Comparison of ENCODE assay signal across 27 cellular contexts in genomic region chr20:54095824-54096223, GRCh38. TPM values are rescaled to one million over a fixed set of nuclear protein-coding genes. Genes with fewer than 3 reads are reported as not detected.
DNase-seq lines count a peak whose midpoint lies in the region; ATAC-seq, FAIRE-seq and TF ChIP-seq lines count a peak whose summit lies in the region.
"Had no signal": no experiment of that assay in that cellular context is flagged by ENCODE, and none has a peak within 500 bp of the region (broad histone marks: within the 10 kb centered on the region; RNA-seq: fewer than 3 reads in every experiment).

No MANE protein-coding gene starts in this region.

- BruUV-seq in HepG2 (replicated peaks; lab: Mats Ljungman, UMichigan), result no TSS peak
- BruUV-seq in K562 (replicated peaks; lab: Mats Ljungman, UMichigan), result no TSS peak

- WGBS in HepG2 (ENCODE audit: low lambda C conversion rate), result 39% methylated on average over 1 of the region's 1 CpG
- WGBS in right lobe of liver (ENCODE audit: insufficient coverage, low coverage, low lambda C conversion rate, missing lambda C conversion rate), result 50% methylated on average over 1 of the region's 1 CpG
- 0% methylated on average over 1 of the region's 1 CpG for WGBS in K562 (ENCODE audit: insufficient coverage, low coverage, missing lambda C conversion rate)

- CTCF ChIA-PET in HepG2 (lab: Yijun Ruan, JAX; ENCODE audit: low intra/inter-chr PET ratio, low total read pairs) (interaction anchor here (0.7 to 7.4 kb wide), 4 partner anchors 12 to 551 kb away, joined by 3 to 358 read pairs (median 3); no protein-coding TSS in a partner anchor), HEK293 (lab: Yijun Ruan, JAX) (interaction anchor here (0.6 to 15.5 kb wide), 8 partner anchors 10 to 552 kb away, joined by 3 to 361 read pairs (median 6); partner anchors contain the start of gene PFDN4), K562 (lab: Yijun Ruan, JAX; ENCODE audit: low intra/inter-chr PET ratio) (interaction anchor here (1.6 to 2.7 kb wide), 3 partner anchors 98 to 551 kb away, joined by 5 to 30 read pairs (median 21); no protein-coding TSS in a partner anchor)

- POLR2A ChIA-PET in HepG2 (lab: Yijun Ruan, JAX), result interaction anchor here (2.0 to 2.7 kb wide), 2 partner anchors 28 to 99 kb away, joined by 4 to 19 read pairs; no protein-coding TSS in a partner anchor
- POLR2A ChIA-PET in HEK293 (lab: Yijun Ruan, JAX), result no interaction called here
- POLR2A ChIA-PET in K562 (lab: Yijun Ruan, JAX), result no interaction called here

- ATAC-seq in HepG2 (no peak), right lobe of liver (no peak), K562 (no peak)
- ATAC-seq: GM12878 had no signal

- H3K27ac ChIP-seq in HepG2 (ENCODE audit: extremely low read length, insufficient read depth, low read length) (no peak overlapping the region), right lobe of liver (no peak overlapping the region), HEK293 (ENCODE audit: extremely low read depth, low read depth, low read length) (no peak overlapping the region), K562 (ENCODE audit: extremely low read depth, low read depth, low read length) (no peak overlapping the region)
- H3K27ac ChIP-seq: 22Rv1, BLaER1 had no signal

- H3K9me3 ChIP-seq in HepG2 (ENCODE audit: low read length), result no peaks in the 10 kb centered on the region
- H3K9me3 ChIP-seq in right lobe of liver, result no peaks in the 10 kb centered on the region
- H3K9me3 ChIP-seq in HEK293 (ENCODE audit: control insufficient read depth, insufficient read depth, low read depth, low read length), result no peaks in the 10 kb centered on the region
- no peaks in the 10 kb centered on the region for H3K9me3 ChIP-seq in K562 (replicated peaks; ENCODE audit: control insufficient read depth, insufficient read depth, low read depth, low read length)
- H3K9me3 ChIP-seq: BE2C, BLaER1 had no signal

- in situ Hi-C loops in HepG2 (cut with HindIII; ENCODE audit: extremely low pct_ligation_motif_present, low pct_unique_long_range_greater_than_20kb) (loop anchor here (5.0 to 10.0 kb wide), 2 partner anchors 101 to 521 kb away; no protein-coding TSS in a partner anchor), K562 (cut with MboI) (loop anchor here (10.0 kb wide), 1 partner anchor 549 kb away; no protein-coding TSS in a partner anchor)

- TF ChIP-seq EP300 in HepG2 (IDR thresholded peaks at IDR 0.05; ENCODE audit: low read depth in 2 of 2, low read length in 2 of 2) (no peak), HepG2 (CRISPR knock-in tag; IDR thresholded peaks at IDR 0.05; ENCODE audit: borderline replicate concordance) (no peak), K562 (IDR thresholded peaks at IDR 0.05; ENCODE audit: low read length) (no peak)

- no peak for DNase-seq in HepG2 (ENCODE audit: low spot score)
- no peak for DNase-seq in right lobe of liver
- no peak for DNase-seq in K562 (ENCODE audit: extremely low read depth in 1 of 4, low spot score in 3 of 4)
- DNase-seq in NCI-H226, result no peak
- DNase-seq in cerebellar cortex (ENCODE audit: low spot score), result no peak
- no peak for DNase-seq in iPS-NIHi7 (ENCODE audit: extremely low spot score)
- DNase-seq: ACHN; BE2C; C1 segment of cervical spinal cord; CD4-positive, CD25-positive, alpha-beta regulatory T cell; COR-L47; DMS 273 treated with DMSO at 0.1 percent for 48 hours; DMS153; DMS53; DMS79; DND-41; EL; GDM1 had no signal

- H3K79me2 ChIP-seq in HepG2 (ENCODE audit: insufficient read depth, low read length), result no peaks in the 10 kb centered on the region
- no peaks in the 10 kb centered on the region for H3K79me2 ChIP-seq in K562 (ENCODE audit: control insufficient read depth, insufficient read depth, low read length)

- H3K4me2 ChIP-seq in HepG2 (ENCODE audit: low read depth, low read length), result no peak overlapping the region
- H3K4me2 ChIP-seq in K562 (ENCODE audit: insufficient read depth, low read length), result no peak overlapping the region
- H3K4me2 ChIP-seq: BLaER1 had no signal

- H3K4me1 ChIP-seq in HepG2 (ENCODE audit: insufficient read depth, low read length) (peaks cover 38% of the 10 kb centered on the region), right lobe of liver (no peaks in the 10 kb centered on the region), HEK293 (ENCODE audit: control insufficient read depth, insufficient read depth, low read length) (no peaks in the 10 kb centered on the region), K562 (replicated peaks in 1 of 2; ENCODE audit: control insufficient read depth in 2 of 2, insufficient read depth in 2 of 2, low read length in 2 of 2) (no peaks in the 10 kb centered on the region)
- H3K4me1 ChIP-seq: BE2C had no signal

- H2AFZ ChIP-seq in HepG2 (ENCODE audit: low read length) (no peak overlapping the region), K562 (ENCODE audit: low read depth, low read length) (no peak overlapping the region)

- FAIRE-seq in HepG2 (lab: Jason Lieb, UNC) (no peak), K562 (lab: Jason Lieb, UNC) (no peak)
- FAIRE-seq: GM12878, GM12892, GM18507 had no signal

- intact Hi-C loops in HepG2 (cut with micrococcal nuclease; ENCODE audit: unreplicated experiment) (loop anchor here (1.0 to 5.0 kb wide), 2 partner anchors 102 to 551 kb away; no protein-coding TSS in a partner anchor), right lobe of liver (cut with DNase I) (loop anchor here (5.0 to 10.0 kb wide), 2 partner anchors 106 to 569 kb away; no protein-coding TSS in a partner anchor), K562 (cut with micrococcal nuclease) (loop anchor here (1.0 to 5.0 kb wide), 2 partner anchors 61 to 103 kb away; no protein-coding TSS in a partner anchor)

- no peaks in the 10 kb centered on the region for H4K20me1 ChIP-seq in HepG2 (ENCODE audit: insufficient read depth, low read length)
- H4K20me1 ChIP-seq in K562 (replicated peaks; ENCODE audit: control insufficient read depth, insufficient read depth, low read length), result no peaks in the 10 kb centered on the region
- H4K20me1 ChIP-seq: BLaER1 had no signal

- no peak overlapping the region for H3K9ac ChIP-seq in HepG2 (ENCODE audit: insufficient read depth, low read depth, low read length)
- no peak overlapping the region for H3K9ac ChIP-seq in K562 (ENCODE audit: insufficient read depth in 1 of 2, low read depth in 2 of 2, low read length in 2 of 2)
- H3K9ac ChIP-seq: BLaER1 had no signal

- no peaks in the 10 kb centered on the region for H3K9me1 ChIP-seq in K562 (ENCODE audit: control insufficient read depth, insufficient read depth, low read length)

- H3K4me3 ChIP-seq in HepG2 (replicated peaks in 1 of 3; ENCODE audit: insufficient read depth in 1 of 3, low read depth in 2 of 3, low read length in 3 of 3), result no peak overlapping the region
- no peak overlapping the region for H3K4me3 ChIP-seq in right lobe of liver
- H3K4me3 ChIP-seq in HEK293 (ENCODE audit: low read depth, low read length), result no peak overlapping the region
- H3K4me3 ChIP-seq in K562, result no peak overlapping the region
- H3K4me3 ChIP-seq: BLaER1, GM12878 had no signal

- no peak for TF ChIP-seq RAD21 in HepG2 (CRISPR knock-in tag; IDR thresholded peaks at IDR 0.05)
- TF ChIP-seq RAD21 in K562 (CRISPR knock-in tag; conservative IDR thresholded peaks at IDR 0.05 in 1 of 2, IDR thresholded peaks at IDR 0.05 in 1 of 2), result no peak

- no peak for TF ChIP-seq POLR2A in HepG2 (IDR thresholded peaks at IDR 0.05; ENCODE audit: insufficient read depth in 1 of 2, low read depth in 2 of 2, low read length in 2 of 2)
- no peak for TF ChIP-seq POLR2A in right lobe of liver (IDR thresholded peaks at IDR 0.05)
- no peak for TF ChIP-seq POLR2A in K562 (conservative IDR thresholded peaks at IDR 0.05)

- TF ChIP-seq CTCF in HepG2 (CRISPR knock-in tag; IDR thresholded peaks at IDR 0.05), result no peak
- no peak for TF ChIP-seq CTCF in right lobe of liver (IDR thresholded peaks at IDR 0.05)
- TF ChIP-seq CTCF in HEK293 (tag by site-specific recombination; IDR thresholded peaks at IDR 0.05), result no peak
- TF ChIP-seq CTCF in K562 (IDR thresholded peaks at IDR 0.05 in 2 of 3, conservative IDR thresholded peaks at IDR 0.05 in 1 of 3; ENCODE audit: insufficient read depth in 2 of 3, low read depth in 1 of 3, low read length in 3 of 3), result no peak

- no peaks in the 10 kb centered on the region for H3K27me3 ChIP-seq in HepG2 (ENCODE audit: control insufficient read depth in 1 of 2, insufficient read depth in 2 of 2, low read length in 2 of 2)
- no peaks in the 10 kb centered on the region for H3K27me3 ChIP-seq in right lobe of liver
- H3K27me3 ChIP-seq in K562 (ENCODE audit: control insufficient read depth in 2 of 2, insufficient read depth in 2 of 2, low read length in 2 of 2), result no peaks in the 10 kb centered on the region; a peak in 1 of 5 replicates
- H3K27me3 ChIP-seq: BE2C, BLaER1 had no signal

- no peaks in the 10 kb centered on the region for H3K36me3 ChIP-seq in HepG2 (replicated peaks in 1 of 2; ENCODE audit: control insufficient read depth in 1 of 2, insufficient read depth in 2 of 2, low read length in 2 of 2)
- H3K36me3 ChIP-seq in right lobe of liver, result no peaks in the 10 kb centered on the region
- H3K36me3 ChIP-seq in HEK293 (ENCODE audit: control insufficient read depth in 2 of 2, insufficient read depth in 1 of 2, low read length in 2 of 2), result no peaks in the 10 kb centered on the region
- no peaks in the 10 kb centered on the region for H3K36me3 ChIP-seq in K562 (ENCODE audit: control insufficient read depth, insufficient read depth, low read length)
- H3K36me3 ChIP-seq: BE2C, BLaER1 had no signal

RNA-seq across cellular contexts. Expression of gene BCAS1, which starts 25.4 kb away (rescaled TPM):
- total RNA-seq in HepG2 (2016; rRNA removed; fragmentation: Illumina TruSeq; extraction: Trizol) (0.67 and 0.91 TPM in 2 replicates), right lobe of liver (under 1 TPM in 4 of 6 experiments, not detected in 2; 0.07 to 0.43 (median 0.15) TPM), K562 (2014; rRNA removed) (1.6 and 1.8 TPM in 2 replicates), K562 (2014; rRNA removed; fragmentation: Illumina TruSeq; extraction: Trizol) (1.1 and 1.5 TPM in 2 replicates), K562 (2015; rRNA removed; fragmentation: Illumina TruSeq; extraction: Trizol) (0.54 and 0.57 TPM in 2 replicates), K562 (2021) (0.93 and 1.0 TPM in 2 replicates)
- total RNA-seq in HepG2 (2016; cell fraction: cytosol; rRNA removed; fragmentation: Illumina TruSeq; extraction: Trizol; ENCODE audit: low read depth), result 0.09 and 0.10 TPM in 2 replicates
- 0.43 and 1.0 TPM in 2 replicates for total RNA-seq in HepG2 (2016; cell fraction: insoluble cytoplasmic fraction; rRNA removed; fragmentation: Illumina TruSeq; extraction: Trizol)
- total RNA-seq in HepG2 (2016; cell fraction: membrane; rRNA removed; fragmentation: Illumina TruSeq; extraction: Trizol), result 0.17 and 0.28 TPM in 2 replicates
- total RNA-seq in HepG2 (2016; cell fraction: nucleus; rRNA removed; fragmentation: Illumina TruSeq; extraction: Trizol), result 0.53 and 0.62 TPM in 2 replicates
- polyA plus RNA-seq in HepG2 (2011; rRNA removed) (0.55 and 0.95 TPM in 2 replicates), K562 (2011; rRNA removed) (0.18 and 0.19 TPM in 2 replicates), K562 (2014; fragmentation: Illumina TruSeq; extraction: Trizol) (1.3 and 2.3 TPM in 2 replicates), K562 (2014; fragmentation: Nextera tagmentation; extraction: Ambion mirVana) (under 1 TPM; 0.37 to 0.63 TPM), K562 (2014; rRNA removed) (1.0 and 1.1 TPM in 2 replicates)
- 0.58 and 0.74 TPM in 2 replicates for polyA plus RNA-seq in HepG2 (2011; cell fraction: cytosol; rRNA removed)
- 1.00 and 1.0 TPM in 2 replicates for polyA plus RNA-seq in HepG2 (2011; cell fraction: nucleus; rRNA removed)
- polyA plus RNA-seq in HepG2 (2012), result 0.56 and 1.8 TPM in 2 replicates
- polyA plus RNA-seq in HepG2 (2016; cell fraction: cytosol; fragmentation: Illumina TruSeq; extraction: Trizol; ENCODE audit: low read depth), result 0.08 TPM in 1 of 2 replicates, not detected in the other
- 0.65 and 0.69 TPM in 2 replicates for polyA plus RNA-seq in HepG2 (2016; cell fraction: insoluble cytoplasmic fraction; fragmentation: Illumina TruSeq; extraction: Trizol; ENCODE audit: low read depth)
- polyA plus RNA-seq in HepG2 (2016; cell fraction: membrane; fragmentation: Illumina TruSeq; extraction: Trizol; ENCODE audit: low read depth), result 0.12 TPM in 1 of 2 replicates, not detected in the other
- polyA plus RNA-seq in HepG2 (2016; cell fraction: nucleus; fragmentation: Illumina TruSeq; extraction: Trizol; ENCODE audit: insufficient read depth, low read depth), result 0.41 and 0.48 TPM in 2 replicates
- polyA minus RNA-seq in HepG2 (2011; rRNA and poly(A)+ RNA removed; ENCODE audit: low replicate concordance), result 0.22 TPM in 1 of 2 replicates, not detected in the other
- 0.59 and 0.62 TPM in 2 replicates for polyA minus RNA-seq in HepG2 (2011; cell fraction: cytosol; rRNA and poly(A)+ RNA removed)
- polyA minus RNA-seq in HepG2 (2011; cell fraction: nucleus; rRNA and poly(A)+ RNA removed), result 2.2 and 2.4 TPM in 2 replicates
- 0.58 and 0.92 TPM in 2 replicates for total RNA-seq in K562 (2011; cell fraction: chromatin; rRNA removed; ENCODE audit: low replicate concordance)
- 0.39 and 0.67 TPM in 2 replicates for total RNA-seq in K562 (2011; cell fraction: nucleolus; rRNA removed)
- 0.51 and 0.69 TPM in 2 replicates for total RNA-seq in K562 (2011; cell fraction: nucleoplasm; rRNA removed)
- polyA plus RNA-seq in K562 (2011; cell fraction: cytosol; rRNA removed), result 0.07 and 0.15 TPM in 2 replicates
- polyA plus RNA-seq in K562 (2011; cell fraction: nucleus; rRNA removed), result 0.20 and 0.24 TPM in 2 replicates
- polyA plus RNA-seq in K562 (2012), result 0.76 and 1.8 TPM in 2 replicates
- polyA minus RNA-seq in K562 (2011; rRNA and poly(A)+ RNA removed), result 0.18 and 0.25 TPM in 2 replicates
- not detected in 2 replicates for polyA minus RNA-seq in K562 (2011; cell fraction: cytosol; rRNA and poly(A)+ RNA removed)
- 0.33 and 0.40 TPM in 2 replicates for polyA minus RNA-seq in K562 (2011; cell fraction: nucleus; rRNA and poly(A)+ RNA removed)
- total RNA-seq: Daoy, G401 had no signal
- polyA plus RNA-seq: AG04450 had no signal

Comparison
In these comparisons a context has a peak if more than half of its experiments do, and no peak if none do; other contexts are left out.
1. Of the 241 proteins assayed by ChIP-seq in both HepG2 and K562: peak only in HepG2: none; only in K562: ZFP36; in both: none; in neither: 240.